12 cellular contexts compared by ENCODE assay signal in genomic region chr3:31377045-31377642, GRCh38.
DNase-seq lines count a peak whose midpoint lies in the region; ATAC-seq, FAIRE-seq and TF ChIP-seq lines count a peak whose summit lies in the region.
"Had no signal": no experiment of that assay in that cellular context is flagged by ENCODE, and none has a peak within 500 bp of the region (broad histone marks: within the 10 kb centered on the region; RNA-seq: fewer than 3 reads in every experiment).

No MANE protein-coding gene starts in this region.

- no TSS peak for BruUV-seq in PC-9 (replicated peaks; lab: Mats Ljungman, UMichigan)
- BruUV-seq in endothelial cell of umbilical vein (replicated peaks; lab: Mats Ljungman, UMichigan), result no TSS peak

- H3K9me1 ChIP-seq in endothelial cell of umbilical vein (replicated peaks; ENCODE audit: control insufficient read depth, extremely low read depth, insufficient read depth, low read length), result no peaks in the 10 kb centered on the region

- peaks cover 15% of the 10 kb centered on the region for H3K4me1 Mint-ChIP-seq in activated T-cell treated with anti-CD3 and anti-CD28 coated beads, Interleukin-2, amount 50 U/mL, for 24 hours (ENCODE audit: low read depth)
- H3K4me1 Mint-ChIP-seq in stimulated activated effector memory CD8-positive, alpha-beta T cell treated with anti-CD3 and anti-CD28 coated beads, Interleukin-12 subunit alpha, Interleukin-12 subunit beta, amount 100 ng/mL, for 72 hours, result no peaks in the 10 kb centered on the region

- dilution Hi-C loops in endothelial cell of umbilical vein (cut with MboI; ENCODE audit: extremely low pct_ligation_motif_present, low sequenced_read_pairs), result no loop called here

- POLR2A ChIA-PET in PC-9 (lab: Charles Lee; ENCODE audit: unreplicated experiment), result interaction anchor here (0.6 to 1.0 kb wide), 4 partner anchors 20 to 155 kb away, joined by 3 to 11 read pairs (median 5); partner anchors contain the start of gene STT3B
- POLR2A ChIA-PET in endothelial cell of umbilical vein (lab: Charles Lee), result interaction anchor here (0.6 kb wide), 1 partner anchor 12 kb away, joined by 4 read pairs; no protein-coding TSS in a partner anchor

- TF ChIP-seq CTCF in PC-9 (conservative IDR thresholded peaks at IDR 0.05) (no peak), endothelial cell of umbilical vein (IDR thresholded peaks at IDR 0.05; ENCODE audit: extremely low read depth in 1 of 2, insufficient read depth in 1 of 2, low read depth in 1 of 2, low read length in 2 of 2) (no peak), WERI-Rb-1 (IDR thresholded peaks at IDR 0.05; ENCODE audit: low read depth, low read length) (no peak)

- H3K9ac ChIP-seq in endothelial cell of umbilical vein (replicated peaks; ENCODE audit: extremely low read depth, insufficient read depth, low read length), result no peak overlapping the region

- DNase-seq in activated T-cell treated with anti-CD3 and anti-CD28 coated beads for 24 hours (ENCODE audit: low read depth), result peak; percentile 20
- no peak for DNase-seq in activated T-cell treated with anti-CD3 and anti-CD28 coated beads, Interleukin-2, amount 50 U/mL, for 24 hours
- peak; percentile 46 to 88 for DNase-seq in PC-9
- peak; percentile 74 for DNase-seq in endothelial cell of umbilical vein (ENCODE audit: low read depth, low spot score)
- no peak for DNase-seq in stimulated activated effector memory CD8-positive, alpha-beta T cell treated with anti-CD3 and anti-CD28 coated beads, Interleukin-12 subunit alpha, Interleukin-12 subunit beta, amount 100 ng/mL, for 72 hours (ENCODE audit: low spot score in 2 of 2)
- no peak for DNase-seq in NCI-H345 treated with DMSO at 0.1 percent for 48 hours (lab: John Stamatoyannopoulos, UW; ENCODE audit: unreplicated experiment)
- no peak for DNase-seq in WERI-Rb-1
- DNase-seq in NCI-H1105 (lab: John Stamatoyannopoulos, UW), result no peak
- DNase-seq: glutamatergic neuron had no signal

- no peak overlapping the region for H3K4me3 Mint-ChIP-seq in activated T-cell treated with anti-CD3 and anti-CD28 coated beads, Interleukin-2, amount 50 U/mL, for 24 hours
- no peak overlapping the region for H3K4me3 Mint-ChIP-seq in stimulated activated effector memory CD8-positive, alpha-beta T cell treated with anti-CD3 and anti-CD28 coated beads, Interleukin-12 subunit alpha, Interleukin-12 subunit beta, amount 100 ng/mL, for 72 hours
- H3K4me3 Mint-ChIP-seq: IgD-negative memory B cell; T-helper 2 cell treated with Interferon-gamma antibody and Interleukin-4, amounts not matched to agents 5 μg/mL and 100 μg/mL, for 36 hours had no signal

- H3K4me2 ChIP-seq in PC-9, result peak overlapping the region; percentile 32; the same call in 1 of the 2 replicates
- H3K4me2 ChIP-seq in endothelial cell of umbilical vein (ENCODE audit: insufficient read depth, low read length), result peak overlapping the region; percentile 8

- peaks cover 5% of the 10 kb centered on the region; the same call in 1 of the 2 replicates for H3F3A ChIP-seq in PC-9 (ENCODE audit: insufficient read depth, low read depth)

- H3K9me3 ChIP-seq in PC-9 (ENCODE audit: insufficient read depth, low read depth) (no peaks in the 10 kb centered on the region), endothelial cell of umbilical vein (replicated peaks; ENCODE audit: control insufficient read depth, insufficient read depth, low read length) (no peaks in the 10 kb centered on the region), WERI-Rb-1 (ENCODE audit: severe bottlenecking) (no peaks in the 10 kb centered on the region)

- no peaks in the 10 kb centered on the region for H3K36me3 Mint-ChIP-seq in activated T-cell treated with anti-CD3 and anti-CD28 coated beads, Interleukin-2, amount 50 U/mL, for 24 hours (ENCODE audit: low read depth)
- H3K36me3 Mint-ChIP-seq in stimulated activated effector memory CD8-positive, alpha-beta T cell treated with anti-CD3 and anti-CD28 coated beads, Interleukin-12 subunit alpha, Interleukin-12 subunit beta, amount 100 ng/mL, for 72 hours, result no peaks in the 10 kb centered on the region

- peak; percentile 62 for FAIRE-seq in endothelial cell of umbilical vein (lab: Jason Lieb, UNC)
- FAIRE-seq: GM19239 had no signal

- H4K20me1 ChIP-seq in PC-9 (ENCODE audit: insufficient read depth) (no peaks in the 10 kb centered on the region), endothelial cell of umbilical vein (replicated peaks; ENCODE audit: control insufficient read depth, extremely low read depth, insufficient read depth, low read length) (no peaks in the 10 kb centered on the region)

- no peak for TF ChIP-seq POLR2A in endothelial cell of umbilical vein (IDR thresholded peaks at IDR 0.05; ENCODE audit: low read depth, low read length)

- H2AFZ ChIP-seq in PC-9 (no peak overlapping the region), endothelial cell of umbilical vein (ENCODE audit: low read depth, low read length) (no peak overlapping the region)

- no peaks in the 10 kb centered on the region for H3K27me3 ChIP-seq in PC-9 (ENCODE audit: insufficient read depth, low read depth)
- H3K27me3 ChIP-seq in endothelial cell of umbilical vein (ENCODE audit: control insufficient read depth in 2 of 2, insufficient read depth in 2 of 2, low read length in 2 of 2), result no peaks in the 10 kb centered on the region
- H3K27me3 ChIP-seq in WERI-Rb-1 (ENCODE audit: insufficient read depth, low read depth, severe bottlenecking), result no peaks in the 10 kb centered on the region

- intact Hi-C loops in PC-9 (cut with micrococcal nuclease; ENCODE audit: unreplicated experiment), result loop anchor here (5.0 kb wide), 2 partner anchors 90 to 155 kb away; partner anchors contain the start of gene STT3B
- intact Hi-C loops in endothelial cell of umbilical vein (cut with micrococcal nuclease), result no loop called here

- no peaks in the 10 kb centered on the region for H3K36me3 ChIP-seq in PC-9 (ENCODE audit: low read depth)
- H3K36me3 ChIP-seq in endothelial cell of umbilical vein (ENCODE audit: control insufficient read depth in 2 of 2, extremely low read depth in 1 of 2, insufficient read depth in 2 of 2, low read length in 2 of 2), result no peaks in the 10 kb centered on the region
- H3K36me3 ChIP-seq in WERI-Rb-1, result no peaks in the 10 kb centered on the region

- peak; percentile 88 for ATAC-seq in stimulated activated effector memory CD8-positive, alpha-beta T cell treated with anti-CD3 and anti-CD28 coated beads, Interleukin-12 subunit alpha, Interleukin-12 subunit beta, amount 100 ng/mL, for 72 hours

- no peaks in the 10 kb centered on the region for H3K79me2 ChIP-seq in PC-9 (ENCODE audit: low read depth)
- no peaks in the 10 kb centered on the region for H3K79me2 ChIP-seq in endothelial cell of umbilical vein (ENCODE audit: control insufficient read depth, insufficient read depth, low read length)

- H3K9me3 Mint-ChIP-seq in activated T-cell treated with anti-CD3 and anti-CD28 coated beads, Interleukin-2, amount 50 U/mL, for 24 hours, result no peaks in the 10 kb centered on the region
- H3K9me3 Mint-ChIP-seq in stimulated activated effector memory CD8-positive, alpha-beta T cell treated with anti-CD3 and anti-CD28 coated beads, Interleukin-12 subunit alpha, Interleukin-12 subunit beta, amount 100 ng/mL, for 72 hours, result no peaks in the 10 kb centered on the region
- H3K9me3 Mint-ChIP-seq: T-helper 2 cell treated with Interferon-gamma antibody and Interleukin-4, amounts not matched to agents 5 μg/mL and 100 μg/mL, for 36 hours had no signal

- H3K4me3 ChIP-seq in PC-9 (no peak overlapping the region), endothelial cell of umbilical vein (replicated peaks in 1 of 3; ENCODE audit: insufficient read depth in 1 of 3, low read depth in 1 of 3, low read length in 3 of 3) (no peak overlapping the region), WERI-Rb-1 (ENCODE audit: low read depth, low read length) (no peak overlapping the region)

- H3K27ac Mint-ChIP-seq in activated T-cell treated with anti-CD3 and anti-CD28 coated beads, Interleukin-2, amount 50 U/mL, for 24 hours, result no peak overlapping the region
- no peak overlapping the region for H3K27ac Mint-ChIP-seq in stimulated activated effector memory CD8-positive, alpha-beta T cell treated with anti-CD3 and anti-CD28 coated beads, Interleukin-12 subunit alpha, Interleukin-12 subunit beta, amount 100 ng/mL, for 72 hours
- H3K27ac Mint-ChIP-seq: IgD-negative memory B cell; T-helper 2 cell treated with Interferon-gamma antibody and Interleukin-4, amounts not matched to agents 5 μg/mL and 100 μg/mL, for 36 hours had no signal

- H3K27me3 Mint-ChIP-seq in activated T-cell treated with anti-CD3 and anti-CD28 coated beads, Interleukin-2, amount 50 U/mL, for 24 hours, result no peaks in the 10 kb centered on the region
- H3K27me3 Mint-ChIP-seq: IgD-negative memory B cell had no signal

- no peaks in the 10 kb centered on the region for H3K9me2 ChIP-seq in PC-9 (ENCODE audit: insufficient read depth)

- peaks cover 17% of the 10 kb centered on the region for H3K4me1 ChIP-seq in PC-9 (replicated peaks; ENCODE audit: insufficient read depth)
- peaks cover 7% of the 10 kb centered on the region for H3K4me1 ChIP-seq in endothelial cell of umbilical vein (ENCODE audit: control insufficient read depth, extremely low read depth, insufficient read depth, low read length)

- H3K27ac ChIP-seq in PC-9 (peak overlapping the region; percentile 71), endothelial cell of umbilical vein (ENCODE audit: insufficient read depth, low read depth, low read length) (no peak overlapping the region), WERI-Rb-1 (no peak overlapping the region)

- CTCF ChIA-PET in PC-9 (lab: Charles Lee), result no interaction called here
- CTCF ChIA-PET in endothelial cell of umbilical vein (lab: Charles Lee), result interaction anchor here (0.7 to 1.2 kb wide), 3 partner anchors 39 to 164 kb away, joined by 3 read pairs; no protein-coding TSS in a partner anchor

TF ChIP-seq in endothelial cell of umbilical vein, 7 proteins besides CTCF, POLR2A, EP300 and RAD21:
- TF ChIP-seq POLR2AphosphoS5 (IDR thresholded peaks at IDR 0.05; ENCODE audit: insufficient read depth, low read depth, low read length), result no peak
- TF ChIP-seq JUN (IDR thresholded peaks at IDR 0.05; ENCODE audit: borderline replicate concordance, insufficient read depth, insufficient read length, low read depth), result peak; percentile 62
- peak; percentile 94 for TF ChIP-seq FOS (IDR thresholded peaks at IDR 0.05; ENCODE audit: borderline replicate concordance, insufficient read depth, low read length)
- peak; percentile 81 for TF ChIP-seq GATA2 (IDR thresholded peaks at IDR 0.05; ENCODE audit: insufficient read depth, insufficient read length, low read depth, low read length)
TF ChIP-seq in endothelial cell of umbilical vein: peak in this region for 3.

Comparison
In these comparisons a context has a peak if more than half of its experiments do, and no peak if none do; other contexts are left out.
1. DNase-seq: peak in activated T-cell treated with anti-CD3 and anti-CD28 coated beads for 24 hours (single experiment), PC-9 (2 of 2) and endothelial cell of umbilical vein (single experiment); none in activated T-cell treated with anti-CD3 and anti-CD28 coated beads, Interleukin-2, amount 50 U/mL, for 24 hours (single experiment), stimulated activated effector memory CD8-positive, alpha-beta T cell treated with anti-CD3 and anti-CD28 coated beads, Interleukin-12 subunit alpha, Interleukin-12 subunit beta, amount 100 ng/mL, for 72 hours (0 of 2), NCI-H345 treated with DMSO at 0.1 percent for 48 hours (single experiment), WERI-Rb-1 (single experiment) and NCI-H1105 (single experiment).